ENCODE assay signal across 29 cellular contexts in genomic region chr10:116879817-116880216, GRCh38. TPM values are rescaled to one million over a fixed set of nuclear protein-coding genes. Genes with fewer than 3 reads are reported as not detected.
"Had no signal": no experiment of that assay in that cellular context is flagged by ENCODE, and none has a peak within 500 bp of the region (broad histone marks: within the 10 kb centered on the region; RNA-seq: fewer than 3 reads in every experiment).

No MANE protein-coding gene starts in this region.

- H3K4me1 Mint-ChIP-seq: activated CD4-positive, alpha-beta memory T cell treated with anti-CD3 and anti-CD28 coated beads, Interleukin-2, amount 10 ng/mL, durations not matched to agents 7 days and 5 days; activated CD4-positive, alpha-beta T cell treated with anti-CD3 and anti-CD28 coated beads for 36 hours; activated T-helper 17 cell treated with anti-CD3 and anti-CD28 coated beads, Interleukin-2, amount 50 U/mL, for 72 hours; T-cell had no signal

- DNase-seq: activated CD4-positive, alpha-beta memory T cell treated with anti-CD3 and anti-CD28 coated beads, Interleukin-2, amount 10 ng/mL, durations not matched to agents 7 days and 5 days; activated CD4-positive, alpha-beta T cell treated with anti-CD3 and anti-CD28 coated beads for 36 hours; activated CD4-positive, alpha-beta T cell treated with anti-CD3 and anti-CD28 coated beads, Interleukin-2, amount 50 U/mL, for 1 hour; activated gamma-delta T cell; activated naive CD4-positive, alpha-beta T cell treated with anti-CD3 and anti-CD28 coated beads for 36 hours; activated T-cell treated with anti-CD3 and anti-CD28 coated beads for 4 hours; activated T-cell treated with anti-CD3 and anti-CD28 coated beads, Interleukin-2, amount 50 U/mL, for 48 hours; brain microvascular endothelial cell; Karpas-422; MM.1S; NCI-H1105; NCI-H1436; NCI-H1694 treated with DMSO at 0.1 percent for 48 hours; NCI-H2171; NCI-H2227 treated with DMSO at 0.1 percent for 48 hours; NCI-H510A; NCI-H526 treated with DMSO at 0.1 percent for 48 hours; RPMI8226; T-cell had no signal

- H3K4me3 ChIP-seq: cardiac muscle cell, SK-N-MC had no signal

- H3K27ac Mint-ChIP-seq: activated CD4-positive, alpha-beta memory T cell treated with anti-CD3 and anti-CD28 coated beads, Interleukin-2, amount 10 ng/mL, durations not matched to agents 7 days and 5 days; activated CD4-positive, alpha-beta T cell treated with anti-CD3 and anti-CD28 coated beads for 36 hours; activated naive CD4-positive, alpha-beta T cell treated with anti-CD3 and anti-CD28 coated beads for 36 hours; activated naive CD8-positive, alpha-beta T cell; activated T-helper 17 cell treated with anti-CD3 and anti-CD28 coated beads, Interleukin-2, amount 50 U/mL, for 72 hours had no signal

- H3K4me3 Mint-ChIP-seq: activated CD4-positive, alpha-beta memory T cell treated with anti-CD3 and anti-CD28 coated beads, Interleukin-2, amount 10 ng/mL, durations not matched to agents 7 days and 5 days; activated CD4-positive, alpha-beta T cell treated with anti-CD3 and anti-CD28 coated beads for 36 hours; activated naive CD4-positive, alpha-beta T cell treated with anti-CD3 and anti-CD28 coated beads for 36 hours; activated naive CD8-positive, alpha-beta T cell; activated T-helper 17 cell treated with anti-CD3 and anti-CD28 coated beads, Interleukin-2, amount 50 U/mL, for 72 hours; T-cell had no signal

- H3K27ac ChIP-seq: brain microvascular endothelial cell, cardiac muscle cell, SK-N-MC, VCaP had no signal

- H3K36me3 ChIP-seq: brain microvascular endothelial cell, cardiac muscle cell had no signal

- H3K36me3 Mint-ChIP-seq: activated naive CD8-positive, alpha-beta T cell; T-cell had no signal

- ATAC-seq: activated CD4-positive, alpha-beta T cell treated with anti-CD3 and anti-CD28 coated beads for 36 hours; activated T-helper 17 cell treated with anti-CD3 and anti-CD28 coated beads, Interleukin-2, amount 50 U/mL, for 72 hours; Panc1; Right ventricle myocardium inferior; T-cell had no signal

- H3K27me3 ChIP-seq: brain microvascular endothelial cell, cardiac muscle cell had no signal

RNA-seq across cellular contexts. Expression of gene ENO4, which starts 30.5 kb away (rescaled TPM):
- total RNA-seq: activated CD4-positive, alpha-beta memory T cell treated with anti-CD3 and anti-CD28 coated beads, Interleukin-2, amount 10 ng/mL, durations not matched to agents 7 days and 5 days; activated CD4-positive, alpha-beta T cell treated with anti-CD3 and anti-CD28 coated beads for 36 hours; activated CD8-positive, alpha-beta memory T cell treated with anti-CD3 and anti-CD28 coated beads for 36 hours; activated naive CD4-positive, alpha-beta T cell treated with anti-CD3 and anti-CD28 coated beads for 36 hours; activated T-helper 17 cell treated with anti-CD3 and anti-CD28 coated beads, Interleukin-2, amount 50 U/mL, for 72 hours; OCI-LY7; Right ventricle myocardium inferior; T-cell; T-helper 2 cell treated with Interferon-gamma antibody and Interleukin-4, amounts not matched to agents 100 ng/mL and 5 ng/mL, for 36 hours had no signal
